1 cellular context compared by ENCODE assay signal in genomic region chr10:122864901-122865300, GRCh38.
TF ChIP-seq lines count a peak whose summit lies in the region.

No MANE protein-coding gene starts in this region.

TF ChIP-seq in K562, 482 proteins besides CTCF, POLR2A, EP300 and RAD21:
- TF ChIP-seq MNT (conservative IDR thresholded peaks at IDR 0.05) (no peak), CBFA2T2 (conservative IDR thresholded peaks at IDR 0.05) (no peak), ZNF589 (CRISPR knock-in tag; IDR thresholded peaks at IDR 0.05; ENCODE audit: low read depth) (no peak), NFRKB (IDR thresholded peaks at IDR 0.05; ENCODE audit: low read depth) (no peak), SMARCB1 (IDR thresholded peaks at IDR 0.05; ENCODE audit: insufficient read length, low read depth) (no peak), ZSCAN29 (IDR thresholded peaks at IDR 0.05) (no peak), ZNF175 (CRISPR knock-in tag; IDR thresholded peaks at IDR 0.05; ENCODE audit: low read depth) (no peak), KAT8 (IDR thresholded peaks at IDR 0.05; ENCODE audit: low read depth) (no peak), EZH2 (IDR thresholded peaks at IDR 0.05; ENCODE audit: borderline replicate concordance, low read depth, low read length) (no peak), ZNF707 (CRISPR knock-in tag; conservative IDR thresholded peaks at IDR 0.05) (no peak), CBX2 (IDR thresholded peaks at IDR 0.05; ENCODE audit: insufficient read depth, low read length, poor library complexity, severe bottlenecking) (no peak), TCF3 (CRISPR knock-in tag; IDR thresholded peaks at IDR 0.05) (no peak), C11orf30 (IDR thresholded peaks at IDR 0.05; ENCODE audit: low read depth) (peak; percentile 45), ASH1L (IDR thresholded peaks at IDR 0.05; ENCODE audit: borderline replicate concordance, low read depth, partially characterized antibody) (no peak), SMARCE1 (IDR thresholded peaks at IDR 0.05) (no peak), EP400 (IDR thresholded peaks at IDR 0.05) (no peak), MAFG (tag; conservative IDR thresholded peaks at IDR 0.05) (peak; percentile 42; the same call in 1 of the 2 replicates), DNMT1 (IDR thresholded peaks at IDR 0.05) (no peak), ZNF224 (CRISPR knock-in tag; IDR thresholded peaks at IDR 0.05) (no peak), ZNF316 (IDR thresholded peaks at IDR 0.05) (peak; percentile 30; the same call in 1 of the 2 replicates), HNRNPL (IDR thresholded peaks at IDR 0.05; ENCODE audit: low read depth, low read length) (no peak), NFE2 (IDR thresholded peaks at IDR 0.05; ENCODE audit: low read depth) (peak; percentile 48), TRIM25 (IDR thresholded peaks at IDR 0.05; ENCODE audit: borderline replicate concordance) (no peak)
